Comparison of ENCODE assay signal across 1 cellular context in genomic region chr1:184929711-184930202, GRCh38.
A peak's percentile ranks its signal among the peaks of the same experiment; 100 is the strongest.
TF ChIP-seq lines count a peak whose summit lies in the region.

No MANE protein-coding gene starts in this region.

TF ChIP-seq in K562, 482 proteins besides CTCF, POLR2A, EP300 and RAD21 (continued from another document and continues in another):
- TF ChIP-seq E2F3 (CRISPR knock-in tag; IDR thresholded peaks at IDR 0.05) = no peak
- TF ChIP-seq TCF3 (CRISPR knock-in tag; IDR thresholded peaks at IDR 0.05) = peak; percentile 84
- TF ChIP-seq TFE3 (CRISPR knock-in tag; IDR thresholded peaks at IDR 0.05) = no peak
- peak; percentile 26; the same call in 1 of the 2 replicates for TF ChIP-seq LEF1 (IDR thresholded peaks at IDR 0.05)
- 0 out of 2 replicates have a peak, but pooled peaks have one; percentile 14 for TF ChIP-seq ZBTB40 (IDR thresholded peaks at IDR 0.05)
- TF ChIP-seq ZBTB40 (CRISPR knock-in tag; IDR thresholded peaks at IDR 0.05) = no peak
- peak; percentile 59; the same call in 1 of the 2 replicates for TF ChIP-seq TFAP4 (CRISPR knock-in tag; IDR thresholded peaks at IDR 0.05; ENCODE audit: borderline replicate concordance)
- no peak for TF ChIP-seq BRF2 (IDR thresholded peaks at IDR 0.05; ENCODE audit: borderline replicate concordance, insufficient read depth, insufficient read length)
- TF ChIP-seq ZKSCAN1 (IDR thresholded peaks at IDR 0.05; ENCODE audit: low read depth, low read length) = no peak
- peak in 1 of 2 experiments; percentile 73; a peak in 1 of 4 replicates for TF ChIP-seq RCOR1 (IDR thresholded peaks at IDR 0.05; ENCODE audit: borderline replicate concordance in 1 of 2, low read depth in 2 of 2, low read length in 2 of 2)
- TF ChIP-seq, protein P1, sequence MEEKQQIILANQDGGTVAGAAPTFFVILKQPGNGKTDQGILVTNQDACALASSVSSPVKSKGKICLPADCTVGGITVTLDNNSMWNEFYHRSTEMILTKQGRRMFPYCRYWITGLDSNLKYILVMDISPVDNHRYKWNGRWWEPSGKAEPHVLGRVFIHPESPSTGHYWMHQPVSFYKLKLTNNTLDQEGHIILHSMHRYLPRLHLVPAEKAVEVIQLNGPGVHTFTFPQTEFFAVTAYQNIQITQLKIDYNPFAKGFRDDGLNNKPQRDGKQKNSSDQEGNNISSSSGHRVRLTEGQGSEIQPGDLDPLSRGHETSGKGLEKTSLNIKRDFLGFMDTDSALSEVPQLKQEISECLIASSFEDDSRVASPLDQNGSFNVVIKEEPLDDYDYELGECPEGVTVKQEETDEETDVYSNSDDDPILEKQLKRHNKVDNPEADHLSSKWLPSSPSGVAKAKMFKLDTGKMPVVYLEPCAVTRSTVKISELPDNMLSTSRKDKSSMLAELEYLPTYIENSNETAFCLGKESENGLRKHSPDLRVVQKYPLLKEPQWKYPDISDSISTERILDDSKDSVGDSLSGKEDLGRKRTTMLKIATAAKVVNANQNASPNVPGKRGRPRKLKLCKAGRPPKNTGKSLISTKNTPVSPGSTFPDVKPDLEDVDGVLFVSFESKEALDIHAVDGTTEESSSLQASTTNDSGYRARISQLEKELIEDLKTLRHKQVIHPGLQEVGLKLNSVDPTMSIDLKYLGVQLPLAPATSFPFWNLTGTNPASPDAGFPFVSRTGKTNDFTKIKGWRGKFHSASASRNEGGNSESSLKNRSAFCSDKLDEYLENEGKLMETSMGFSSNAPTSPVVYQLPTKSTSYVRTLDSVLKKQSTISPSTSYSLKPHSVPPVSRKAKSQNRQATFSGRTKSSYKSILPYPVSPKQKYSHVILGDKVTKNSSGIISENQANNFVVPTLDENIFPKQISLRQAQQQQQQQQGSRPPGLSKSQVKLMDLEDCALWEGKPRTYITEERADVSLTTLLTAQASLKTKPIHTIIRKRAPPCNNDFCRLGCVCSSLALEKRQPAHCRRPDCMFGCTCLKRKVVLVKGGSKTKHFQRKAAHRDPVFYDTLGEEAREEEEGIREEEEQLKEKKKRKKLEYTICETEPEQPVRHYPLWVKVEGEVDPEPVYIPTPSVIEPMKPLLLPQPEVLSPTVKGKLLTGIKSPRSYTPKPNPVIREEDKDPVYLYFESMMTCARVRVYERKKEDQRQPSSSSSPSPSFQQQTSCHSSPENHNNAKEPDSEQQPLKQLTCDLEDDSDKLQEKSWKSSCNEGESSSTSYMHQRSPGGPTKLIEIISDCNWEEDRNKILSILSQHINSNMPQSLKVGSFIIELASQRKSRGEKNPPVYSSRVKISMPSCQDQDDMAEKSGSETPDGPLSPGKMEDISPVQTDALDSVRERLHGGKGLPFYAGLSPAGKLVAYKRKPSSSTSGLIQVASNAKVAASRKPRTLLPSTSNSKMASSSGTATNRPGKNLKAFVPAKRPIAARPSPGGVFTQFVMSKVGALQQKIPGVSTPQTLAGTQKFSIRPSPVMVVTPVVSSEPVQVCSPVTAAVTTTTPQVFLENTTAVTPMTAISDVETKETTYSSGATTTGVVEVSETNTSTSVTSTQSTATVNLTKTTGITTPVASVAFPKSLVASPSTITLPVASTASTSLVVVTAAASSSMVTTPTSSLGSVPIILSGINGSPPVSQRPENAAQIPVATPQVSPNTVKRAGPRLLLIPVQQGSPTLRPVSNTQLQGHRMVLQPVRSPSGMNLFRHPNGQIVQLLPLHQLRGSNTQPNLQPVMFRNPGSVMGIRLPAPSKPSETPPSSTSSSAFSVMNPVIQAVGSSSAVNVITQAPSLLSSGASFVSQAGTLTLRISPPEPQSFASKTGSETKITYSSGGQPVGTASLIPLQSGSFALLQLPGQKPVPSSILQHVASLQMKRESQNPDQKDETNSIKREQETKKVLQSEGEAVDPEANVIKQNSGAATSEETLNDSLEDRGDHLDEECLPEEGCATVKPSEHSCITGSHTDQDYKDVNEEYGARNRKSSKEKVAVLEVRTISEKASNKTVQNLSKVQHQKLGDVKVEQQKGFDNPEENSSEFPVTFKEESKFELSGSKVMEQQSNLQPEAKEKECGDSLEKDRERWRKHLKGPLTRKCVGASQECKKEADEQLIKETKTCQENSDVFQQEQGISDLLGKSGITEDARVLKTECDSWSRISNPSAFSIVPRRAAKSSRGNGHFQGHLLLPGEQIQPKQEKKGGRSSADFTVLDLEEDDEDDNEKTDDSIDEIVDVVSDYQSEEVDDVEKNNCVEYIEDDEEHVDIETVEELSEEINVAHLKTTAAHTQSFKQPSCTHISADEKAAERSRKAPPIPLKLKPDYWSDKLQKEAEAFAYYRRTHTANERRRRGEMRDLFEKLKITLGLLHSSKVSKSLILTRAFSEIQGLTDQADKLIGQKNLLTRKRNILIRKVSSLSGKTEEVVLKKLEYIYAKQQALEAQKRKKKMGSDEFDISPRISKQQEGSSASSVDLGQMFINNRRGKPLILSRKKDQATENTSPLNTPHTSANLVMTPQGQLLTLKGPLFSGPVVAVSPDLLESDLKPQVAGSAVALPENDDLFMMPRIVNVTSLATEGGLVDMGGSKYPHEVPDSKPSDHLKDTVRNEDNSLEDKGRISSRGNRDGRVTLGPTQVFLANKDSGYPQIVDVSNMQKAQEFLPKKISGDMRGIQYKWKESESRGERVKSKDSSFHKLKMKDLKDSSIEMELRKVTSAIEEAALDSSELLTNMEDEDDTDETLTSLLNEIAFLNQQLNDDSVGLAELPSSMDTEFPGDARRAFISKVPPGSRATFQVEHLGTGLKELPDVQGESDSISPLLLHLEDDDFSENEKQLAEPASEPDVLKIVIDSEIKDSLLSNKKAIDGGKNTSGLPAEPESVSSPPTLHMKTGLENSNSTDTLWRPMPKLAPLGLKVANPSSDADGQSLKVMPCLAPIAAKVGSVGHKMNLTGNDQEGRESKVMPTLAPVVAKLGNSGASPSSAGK (IDR thresholded peaks at IDR 0.05) = peak; percentile 65; the same call in 1 of the 2 replicates
- TF ChIP-seq CEBPB (tag; IDR thresholded peaks at IDR 0.05) = peak; percentile 67
- peak; percentile 83 for TF ChIP-seq ATF4 (CRISPR knock-in tag; IDR thresholded peaks at IDR 0.05)
- TF ChIP-seq ARID1B (IDR thresholded peaks at IDR 0.05) = peak; percentile 84
- peak; percentile 90; the same call in 1 of the 2 replicates for TF ChIP-seq ATF3 (IDR thresholded peaks at IDR 0.05)
- no peak; the same call in 1 of the 2 replicates for TF ChIP-seq ATF3 (CRISPR knock-in tag; conservative IDR thresholded peaks at IDR 0.05)
